ENCODE assay signal across 14 cellular contexts in genomic region chr14:32403688-32404087, GRCh38.
"Had no signal": no experiment of that assay in that cellular context is flagged by ENCODE, and none has a peak within 500 bp of the region (broad histone marks: within the 10 kb centered on the region; RNA-seq: fewer than 3 reads in every experiment).

No MANE protein-coding gene starts in this region.

- H3K27ac ChIP-seq: right atrium auricular region, tibial artery had no signal

- H3K36me3 ChIP-seq: right atrium auricular region, tibial artery had no signal

- H3K4me3 ChIP-seq: right atrium auricular region, tibial artery had no signal

- H3K9me3 ChIP-seq: right atrium auricular region, tibial artery had no signal

- ATAC-seq: activated CD8-positive, alpha-beta memory T cell treated with anti-CD3 and anti-CD28 coated beads, Interleukin-2, amount 10 ng/mL, durations not matched to agents 7 days and 5 days had no signal

- H3K27me3 ChIP-seq: right atrium auricular region, tibial artery had no signal

- DNase-seq: activated CD4-positive, alpha-beta memory T cell treated with anti-CD3 and anti-CD28 coated beads for 36 hours; activated CD8-positive, alpha-beta memory T cell treated with anti-CD3 and anti-CD28 coated beads, Interleukin-2, amount 10 ng/mL, durations not matched to agents 7 days and 5 days; activated naive CD4-positive, alpha-beta T cell treated with anti-CD3 and anti-CD28 coated beads, Interleukin-2, amount 50 U/mL, for 16 hours; activated T-cell treated with anti-CD3 and anti-CD28 coated beads, Interleukin-2, amount 50 U/mL, for 24 hours; cerebellar nuclear complex; hippocampal formation; kidney glomerular epithelial cell; occipital lobe; small intestine; stimulated activated CD4-positive, alpha-beta T cell treated with anti-CD3 and anti-CD28 coated beads, Interleukin-4, amount 100 ng/mL, for 24 hours; stimulated activated naive CD4-positive, alpha-beta T cell; SW 1271; tibial artery had no signal
